In the genomic region with DNA sequence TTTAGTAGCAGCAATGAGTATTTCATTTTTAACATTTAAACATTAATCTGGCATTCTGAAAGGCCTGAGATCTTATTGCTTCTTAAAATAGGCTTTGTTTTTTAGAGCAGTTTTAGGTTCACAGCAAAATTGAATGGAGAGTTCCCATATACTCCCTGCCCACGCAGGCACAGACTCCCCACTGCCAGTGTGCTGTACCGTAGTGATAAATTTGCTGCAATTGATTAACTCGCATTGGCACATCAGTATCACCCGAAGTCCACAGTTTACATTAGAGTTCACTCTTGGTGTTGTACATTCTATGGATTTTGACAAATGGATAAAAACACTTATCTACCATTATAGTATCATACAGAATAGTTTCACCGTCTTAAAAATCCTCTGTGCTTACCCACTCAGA, we compare ENCODE assay signal across 8 cellular contexts.
DNase-seq lines count a peak whose midpoint lies in the region; ATAC-seq, FAIRE-seq and TF ChIP-seq lines count a peak whose summit lies in the region.

No MANE protein-coding gene starts in this region.

- H3K9ac ChIP-seq in IMR-90 (ENCODE audit: low read depth, low read length): peak overlapping the region; percentile 71
- no peak overlapping the region for H3K9ac ChIP-seq in H1 (replicated peaks in 1 of 4; ENCODE audit: extremely low read depth in 1 of 4, low read depth in 3 of 4, low read length in 3 of 4)

- H3K9me2 ChIP-seq in DOHH2 (replicated peaks; ENCODE audit: control insufficient read depth, low read length): no peaks in the 10 kb centered on the region

- TF ChIP-seq POLR2A in IMR-90 (IDR thresholded peaks at IDR 0.05; ENCODE audit: low read depth, low read length): no peak
- no peak for TF ChIP-seq POLR2A in H1 (IDR thresholded peaks at IDR 0.05; ENCODE audit: control extremely low read depth in 1 of 2, low read depth in 2 of 2, low read length in 2 of 2)
- no peak for TF ChIP-seq POLR2A in sigmoid colon (IDR thresholded peaks at IDR 0.05)

- H2AK5ac ChIP-seq in IMR-90 (ENCODE audit: low read depth, low read length): peak overlapping the region; percentile 100
- no peak overlapping the region for H2AK5ac ChIP-seq in H1 (ENCODE audit: low read depth, low read length)

- POLR2A ChIA-PET in IMR-90 (lab: Charles Lee; ENCODE audit: unreplicated experiment): no interaction called here
- POLR2A ChIA-PET in H1 (lab: Charles Lee; ENCODE audit: partially characterized antibody): no interaction called here

- H3K9me3 ChIP-seq in DOHH2 (ENCODE audit: control insufficient read depth, insufficient read depth, low read length) (no peaks in the 10 kb centered on the region), IMR-90 (ENCODE audit: control insufficient read depth, insufficient read depth, low read length) (no peaks in the 10 kb centered on the region), H1 (ENCODE audit: insufficient read depth in 2 of 2, low read depth in 1 of 2, low read length in 1 of 2) (no peaks in the 10 kb centered on the region), sigmoid colon (no peaks in the 10 kb centered on the region)

- dilution Hi-C loops in IMR-90 (cut with HindIII; ENCODE audit: low sequenced_read_pairs, unreplicated experiment): no loop called here

- H4K20me1 ChIP-seq in DOHH2 (ENCODE audit: control insufficient read depth, insufficient read depth, low read depth, low read length) (no peaks in the 10 kb centered on the region), IMR-90 (ENCODE audit: insufficient read depth, low read length) (no peaks in the 10 kb centered on the region), H1 (replicated peaks in 1 of 2; ENCODE audit: control insufficient read depth in 1 of 2, insufficient read depth in 2 of 2, low read length in 2 of 2) (no peaks in the 10 kb centered on the region)

- H3K18ac ChIP-seq in IMR-90 (ENCODE audit: low read depth, low read length) (peak overlapping the region; percentile 89), H1 (ENCODE audit: extremely low read depth, low read length) (no peak overlapping the region)

- peak overlapping the region; percentile 98 for H3K23ac ChIP-seq in IMR-90 (ENCODE audit: low read depth, low read length)
- no peak overlapping the region for H3K23ac ChIP-seq in H1 (ENCODE audit: insufficient read length)

- no peak for DNase-seq in IMR-90
- DNase-seq in H1 (ENCODE audit: low read depth in 1 of 2, low spot score in 2 of 2): no peak
- no peak for DNase-seq in sigmoid colon
- no peak for DNase-seq in T1000 (lab: John Stamatoyannopoulos, UW)
- DNase-seq in midbrain (lab: John Stamatoyannopoulos, UW): no peak
- no peak for DNase-seq in GM19240 (ENCODE audit: insufficient read length, low spot score)

- TF ChIP-seq CTCF in DOHH2 (IDR thresholded peaks at IDR 0.05; ENCODE audit: low read depth, low read length, poor library complexity, severe bottlenecking) (no peak), IMR-90 (conservative IDR thresholded peaks at IDR 0.05; ENCODE audit: low read depth, low read length) (no peak), H1 (IDR thresholded peaks at IDR 0.05; ENCODE audit: control extremely low read depth in 1 of 3, insufficient read depth in 1 of 3, low read depth in 1 of 3, low read length in 3 of 3) (no peak), sigmoid colon (IDR thresholded peaks at IDR 0.05) (no peak)

- no peak for TF ChIP-seq EP300 in H1 (IDR thresholded peaks at IDR 0.05; ENCODE audit: borderline replicate concordance in 1 of 2, low read depth in 2 of 2, low read length in 2 of 2)
- no peak for TF ChIP-seq EP300 in sigmoid colon (IDR thresholded peaks at IDR 0.05)

- peak overlapping the region; percentile 10; the same call in 1 of the 2 replicates for H3K4me2 ChIP-seq in DOHH2 (ENCODE audit: low read length)
- peak overlapping the region; percentile 43; the same call in 1 of the 2 replicates for H3K4me2 ChIP-seq in IMR-90 (ENCODE audit: low read depth, low read length)
- no peak overlapping the region for H3K4me2 ChIP-seq in H1 (ENCODE audit: insufficient read depth in 1 of 2, low read depth in 2 of 2, low read length in 2 of 2)

- TF ChIP-seq RAD21 in IMR-90 (IDR thresholded peaks at IDR 0.05; ENCODE audit: low read length): no peak
- no peak for TF ChIP-seq RAD21 in H1 (IDR thresholded peaks at IDR 0.05 in 1 of 2, conservative IDR thresholded peaks at IDR 0.05 in 1 of 2; ENCODE audit: low read depth in 2 of 2, low read length in 2 of 2)

- H3K56ac ChIP-seq in IMR-90 (ENCODE audit: extremely low read depth, insufficient read depth, low read length): peak overlapping the region; percentile 91
- no peak overlapping the region for H3K56ac ChIP-seq in H1 (replicated peaks; ENCODE audit: insufficient read length, low read depth, low read length)

- H3K79me2 ChIP-seq in DOHH2 (ENCODE audit: control insufficient read depth, low read length) (no peaks in the 10 kb centered on the region), H1 (ENCODE audit: control insufficient read depth in 1 of 2, insufficient read depth in 2 of 2, low read length in 2 of 2) (no peaks in the 10 kb centered on the region)

- ATAC-seq in IMR-90 (ENCODE audit: low read depth) (no peak), GM18867 (IDR thresholded peaks at IDR 0.05; ENCODE audit: unreplicated experiment) (no peak)

- intact Hi-C loops in IMR-90 (cut with micrococcal nuclease) (loop anchor here (2.0 to 5.0 kb wide), 3 partner anchors 39 to 214 kb away; no protein-coding TSS in a partner anchor), sigmoid colon (cut with DNase I) (no loop called here)

- no peaks in the 10 kb centered on the region for H3F3A ChIP-seq in DOHH2 (ENCODE audit: control insufficient read depth, insufficient read depth)

- H2BK15ac ChIP-seq in IMR-90 (ENCODE audit: low read depth, low read length) (peak overlapping the region; percentile 100), H1 (ENCODE audit: low read length) (no peak overlapping the region)

- peak overlapping the region; percentile 99 for H2BK20ac ChIP-seq in IMR-90 (ENCODE audit: low read depth, low read length)
- H2BK20ac ChIP-seq in H1 (ENCODE audit: low read length): no peak overlapping the region

- peaks cover 0 to 5% of the 10 kb centered on the region in 2 experiments; a peak in 1 of 4 replicates for H3K79me1 ChIP-seq in IMR-90 (ENCODE audit: low read depth in 1 of 2, low read length in 2 of 2)
- H3K79me1 ChIP-seq in H1 (ENCODE audit: low read depth, low read length): no peaks in the 10 kb centered on the region

- peak overlapping the region; percentile 95 for H3K4ac ChIP-seq in IMR-90 (ENCODE audit: low read depth, low read length)
- H3K4ac ChIP-seq in H1 (replicated peaks; ENCODE audit: insufficient read length, low read depth, low read length): no peak overlapping the region

- H3K4me3 ChIP-seq in DOHH2 (ENCODE audit: low read length) (no peak overlapping the region), IMR-90 (ENCODE audit: insufficient read depth, low read depth, low read length) (no peak overlapping the region), H1 (ENCODE audit: extremely low read depth in 1 of 4, insufficient read depth in 2 of 4, low read depth in 3 of 4, low read length in 4 of 4) (no peak overlapping the region), sigmoid colon (no peak overlapping the region)

- H3K14ac ChIP-seq in IMR-90 (replicated peaks; ENCODE audit: low read depth, low read length): peak overlapping the region; percentile 96
- no peak overlapping the region for H3K14ac ChIP-seq in H1 (ENCODE audit: insufficient read length)

- H3K27ac ChIP-seq in DOHH2 (ENCODE audit: low read depth, low read length) (no peak overlapping the region), IMR-90 (ENCODE audit: insufficient read depth, low read length) (peak overlapping the region; percentile 94), H1 (ENCODE audit: low read depth, low read length) (no peak overlapping the region), sigmoid colon (peak overlapping the region; percentile 59 to 79 (median 69))

- peak overlapping the region; percentile 97 for H2BK5ac ChIP-seq in IMR-90 (ENCODE audit: low read depth, low read length, poor library complexity, severe bottlenecking)
- H2BK5ac ChIP-seq in H1 (ENCODE audit: low read depth, low read length): no peak overlapping the region

- no peak for FAIRE-seq in H1 (lab: Jason Lieb, UNC)

- H3K36me3 ChIP-seq in DOHH2 (ENCODE audit: control insufficient read depth, low read length) (no peaks in the 10 kb centered on the region), IMR-90 (ENCODE audit: control insufficient read depth, insufficient read depth, low read length) (no peaks in the 10 kb centered on the region), H1 (ENCODE audit: control insufficient read depth in 2 of 4, insufficient read depth in 4 of 4, low read length in 3 of 4) (no peaks in the 10 kb centered on the region), sigmoid colon (no peaks in the 10 kb centered on the region)

- H3K23me2 ChIP-seq in H1 (ENCODE audit: low read depth, low read length): no peaks in the 10 kb centered on the region

- BruUV-seq in IMR-90 (replicated peaks; lab: Mats Ljungman, UMichigan): no TSS peak

- H3K9me1 ChIP-seq in IMR-90 (ENCODE audit: insufficient read depth, low read length): peaks cover 15% of the 10 kb centered on the region

- H3K27me3 ChIP-seq in DOHH2 (ENCODE audit: control insufficient read depth, low read length) (peaks cover 2% of the 10 kb centered on the region; the same call in 1 of the 2 replicates), IMR-90 (ENCODE audit: control insufficient read depth, insufficient read depth, low read length) (no peaks in the 10 kb centered on the region), H1 (replicated peaks in 1 of 4; ENCODE audit: control insufficient read depth in 3 of 4, extremely low read depth in 1 of 4, insufficient read depth in 3 of 4, low read length in 3 of 4) (no peaks in the 10 kb centered on the region), sigmoid colon (no peaks in the 10 kb centered on the region)

- WGBS in IMR-90 (ENCODE audit: extremely low coverage in 2 of 2, insufficient read length in 1 of 2), 2 experiments: no CpG with 5 or more reads among the region's 5 CpGs
- 79% methylated on average over 5 of the region's 5 CpGs; no CpG with 5 or more reads in 1 of the 2 experiments for WGBS in H1 (ENCODE audit: extremely low coverage in 1 of 2, insufficient coverage in 1 of 2, insufficient read length in 1 of 2, insufficient replicate concordance in 2 of 2, low coverage in 1 of 2, low lambda C conversion rate in 2 of 2, missing lambda C conversion rate in 1 of 2), 2 experiments
- WGBS in sigmoid colon, 2 donors: 47 to 68% methylated on average over 5 of the region's 5 CpGs

- peak overlapping the region; percentile 97 for H4K91ac ChIP-seq in IMR-90 (ENCODE audit: insufficient read depth, low read depth, low read length)
- H4K91ac ChIP-seq in H1 (replicated peaks; ENCODE audit: insufficient read length, low read length): peak overlapping the region; percentile 37

- H3K4me1 ChIP-seq in DOHH2 (ENCODE audit: control insufficient read depth, low read length) (peaks cover 13% of the 10 kb centered on the region), IMR-90 (ENCODE audit: control insufficient read depth, insufficient read depth, low read length) (peaks cover 22% of the 10 kb centered on the region), H1 (replicated peaks in 1 of 4; ENCODE audit: control insufficient read depth in 3 of 4, insufficient read depth in 4 of 4, low read length in 3 of 4) (no peaks in the 10 kb centered on the region), sigmoid colon (peaks cover 0 to 28% (median 22%) of the 10 kb centered on the region in 4 donors)

- H2AK9ac ChIP-seq in IMR-90 (replicated peaks; ENCODE audit: low read depth, low read length, poor library complexity): no peak overlapping the region

- H4K8ac ChIP-seq in IMR-90 (ENCODE audit: low read depth in 2 of 2, low read length in 2 of 2) (peak overlapping the region; percentile 95 to 97), H1 (ENCODE audit: extremely low read depth, insufficient read depth, low read length) (no peak overlapping the region)

- H2BK12ac ChIP-seq in H1 (ENCODE audit: low read depth, low read length): no peak overlapping the region

- peak overlapping the region; percentile 85 for H4K5ac ChIP-seq in IMR-90 (ENCODE audit: low read depth, low read length)
- H4K5ac ChIP-seq in H1 (ENCODE audit: insufficient read length, low read depth, low read length): no peak overlapping the region

- CTCF ChIA-PET in IMR-90 (lab: Yijun Ruan, JAX) (interaction anchor here (0.9 to 1.5 kb wide), 2 partner anchors 15 to 19 kb away, joined by 3 read pairs; no protein-coding TSS in a partner anchor), H1 (lab: Charles Lee; ENCODE audit: partially characterized antibody) (interaction anchor here (0.6 kb wide), 1 partner anchor 61 kb away, joined by 3 read pairs; no protein-coding TSS in a partner anchor)

- H2AFZ ChIP-seq in IMR-90 (replicated peaks; ENCODE audit: low read length, poor library complexity) (peak overlapping the region; percentile 24), H1 (ENCODE audit: low read length) (no peak overlapping the region)

- H2BK120ac ChIP-seq in IMR-90 (ENCODE audit: low read depth, low read length) (peak overlapping the region; percentile 99), H1 (replicated peaks; ENCODE audit: low read depth, low read length) (no peak overlapping the region)

- in situ Hi-C loops in IMR-90 (cut with MboI; ENCODE audit: low sequenced_read_pairs): no loop called here

Comparison
In these comparisons a context has a peak if more than half of its experiments do, and no peak if none do; other contexts are left out.
1. H3K27ac ChIP-seq: peak in IMR-90 (single experiment) and sigmoid colon (4 of 4); none in DOHH2 (single experiment) and H1 (single experiment).
2. H3K4me2 ChIP-seq: peak in DOHH2 (single experiment) and IMR-90 (single experiment); none in H1 (0 of 2).